In genomic region chr17:38628441-38628840, GRCh38 we compare ENCODE assay signal across 1 cellular context.
TF ChIP-seq lines count a peak whose summit lies in the region.

No MANE protein-coding gene starts in this region.

TF ChIP-seq in K562, 482 proteins besides CTCF, POLR2A, EP300 and RAD21 (continued from another document and continues in another):
- peak; percentile 22 for TF ChIP-seq NEUROD1 (IDR thresholded peaks at IDR 0.05; ENCODE audit: borderline replicate concordance, low read depth, low read length, partially characterized antibody)
- no peak for TF ChIP-seq HNRNPUL1 (IDR thresholded peaks at IDR 0.05; ENCODE audit: low read length)
- no peak for TF ChIP-seq FIP1L1 (IDR thresholded peaks at IDR 0.05; ENCODE audit: low read depth, low read length, poor library complexity, severe bottlenecking)
- no peak for TF ChIP-seq IRF1 (CRISPR knock-in tag; IDR thresholded peaks at IDR 0.05; ENCODE audit: borderline replicate concordance)
- TF ChIP-seq FOXM1 (IDR thresholded peaks at IDR 0.05; ENCODE audit: low read depth): peak; percentile 64; the same call in 1 of the 2 replicates
- no peak for TF ChIP-seq FOXM1 (CRISPR knock-in tag; IDR thresholded peaks at IDR 0.05; ENCODE audit: low read depth)
- TF ChIP-seq DIDO1 (tag; IDR thresholded peaks at IDR 0.05; ENCODE audit: low read depth): no peak
- TF ChIP-seq KDM2B (CRISPR knock-in tag; IDR thresholded peaks at IDR 0.05): no peak
- no peak for TF ChIP-seq RFX1 (IDR thresholded peaks at IDR 0.05)
- TF ChIP-seq ZNF431 (CRISPR knock-in tag; IDR thresholded peaks at IDR 0.05): no peak
- no peak for TF ChIP-seq TAF9B (IDR thresholded peaks at IDR 0.05; ENCODE audit: partially characterized antibody)
- TF ChIP-seq CC2D1A (IDR thresholded peaks at IDR 0.05): 0 out of 2 replicates have a peak, but pooled peaks have one; percentile 25
- no peak for TF ChIP-seq HDAC1 (IDR thresholded peaks at IDR 0.05)
- no peak for TF ChIP-seq E2F8 (IDR thresholded peaks at IDR 0.05; ENCODE audit: low read depth, partially characterized antibody)
- no peak for TF ChIP-seq FOXP4 (CRISPR knock-in tag; IDR thresholded peaks at IDR 0.05; ENCODE audit: borderline replicate concordance)
- no peak for TF ChIP-seq GABPA (tag; conservative IDR thresholded peaks at IDR 0.05; ENCODE audit: low read depth)
- no peak for TF ChIP-seq CXXC5 (CRISPR knock-in tag; IDR thresholded peaks at IDR 0.05)
- TF ChIP-seq PKNOX1 (IDR thresholded peaks at IDR 0.05): peak; percentile 20; the same call in 1 of the 2 replicates
- no peak for TF ChIP-seq BRF2 (IDR thresholded peaks at IDR 0.05; ENCODE audit: borderline replicate concordance, insufficient read depth, insufficient read length)
- TF ChIP-seq ESRRB (CRISPR knock-in tag; IDR thresholded peaks at IDR 0.05; ENCODE audit: borderline replicate concordance): no peak
- TF ChIP-seq EHMT2 (IDR thresholded peaks at IDR 0.05): no peak
- TF ChIP-seq YY1 (IDR thresholded peaks at IDR 0.05; ENCODE audit: borderline replicate concordance in 1 of 3, control insufficient read depth in 1 of 3, extremely low read depth in 1 of 3, insufficient read depth in 3 of 3, insufficient read length in 1 of 3, insufficient replicate concordance in 2 of 3, low read depth in 1 of 3, low read length in 2 of 3): peak in 2 of 3 experiments; percentile 27 to 76
- no peak for TF ChIP-seq RFX7 (CRISPR knock-in tag; IDR thresholded peaks at IDR 0.05)
- TF ChIP-seq ZC3H4 (CRISPR knock-in tag; IDR thresholded peaks at IDR 0.05; ENCODE audit: borderline replicate concordance): no peak
- 0 out of 2 replicates have a peak, but pooled peaks have one; percentile 58 for TF ChIP-seq EGR1 (conservative IDR thresholded peaks at IDR 0.05)
- TF ChIP-seq NKRF (IDR thresholded peaks at IDR 0.05; ENCODE audit: borderline replicate concordance): no peak
- TF ChIP-seq SREBF2 (CRISPR knock-in tag; IDR thresholded peaks at IDR 0.05): no peak
- TF ChIP-seq ZNF449 (CRISPR knock-in tag; IDR thresholded peaks at IDR 0.05): no peak
- no peak for TF ChIP-seq RHOXF2B (CRISPR knock-in tag; conservative IDR thresholded peaks at IDR 0.05)
- no peak for TF ChIP-seq PTTG1 (tag; IDR thresholded peaks at IDR 0.05; ENCODE audit: low read depth)
- TF ChIP-seq USF1 (CRISPR knock-in tag; IDR thresholded peaks at IDR 0.05): peak; percentile 69
- no peak for TF ChIP-seq TCF15 (CRISPR knock-in tag; IDR thresholded peaks at IDR 0.05)
- no peak for TF ChIP-seq U2AF2 (optimal IDR thresholded peaks at IDR 0.05; ENCODE audit: low read depth, low read length)
- no peak for TF ChIP-seq E2F5 (CRISPR knock-in tag; IDR thresholded peaks at IDR 0.05)
- TF ChIP-seq PATZ1 (CRISPR knock-in tag; IDR thresholded peaks at IDR 0.05; ENCODE audit: borderline replicate concordance): no peak
- peak; percentile 83 for TF ChIP-seq RAD51 (IDR thresholded peaks at IDR 0.05; ENCODE audit: borderline replicate concordance, low read depth)
